8 cellular contexts compared by ENCODE assay signal in genomic region chrX:48025561-48025960, GRCh38. TPM values are rescaled to one million over a fixed set of nuclear protein-coding genes. Genes with fewer than 3 reads are reported as not detected.
DNase-seq lines count a peak whose midpoint lies in the region; ATAC-seq and TF ChIP-seq lines count a peak whose summit lies in the region.

No MANE protein-coding gene starts in this region.

- H3K27me3 Mint-ChIP-seq in stimulated activated naive CD8-positive, alpha-beta T cell treated with anti-CD3 and anti-CD28 coated beads, Interleukin-15, Interleukin-2, amounts not matched to agents 100 ng/mL and 50 ng/mL, for 24 hours = no peaks in the 10 kb centered on the region

- TF ChIP-seq CTCF in GM12873 (IDR thresholded peaks at IDR 0.05; ENCODE audit: insufficient read depth, low read depth, low read length, missing control alignments) (peak; percentile 64), left lung (IDR thresholded peaks at IDR 0.05) (peak; percentile 54 to 69)

- peaks cover 24% of the 10 kb centered on the region for H3K4me1 Mint-ChIP-seq in stimulated activated naive CD8-positive, alpha-beta T cell treated with anti-CD3 and anti-CD28 coated beads, Interleukin-15, Interleukin-2, amounts not matched to agents 100 ng/mL and 50 ng/mL, for 24 hours (ENCODE audit: low read depth)

- in situ Hi-C loops in ACHN (cut with HindIII; ENCODE audit: low pct_ligation_motif_present, low pct_unique_long_range_greater_than_20kb, low sequenced_read_pairs) = no loop called here

- ATAC-seq in left lung (peak; percentile 72), HG03139 (IDR thresholded peaks at IDR 0.05; ENCODE audit: unreplicated experiment) (no peak)

- no peaks in the 10 kb centered on the region for H3K36me3 ChIP-seq in left lung

- H3K27ac ChIP-seq in left lung = no peak overlapping the region

- intact Hi-C loops in left lung (cut with DNase I) = loop anchor here in 1 of 2 donors (10.0 kb wide), 1 partner anchor 191 kb away; the partner anchor contains the start of gene ZNF81

- no peaks in the 10 kb centered on the region for H3K36me3 Mint-ChIP-seq in stimulated activated naive CD8-positive, alpha-beta T cell treated with anti-CD3 and anti-CD28 coated beads, Interleukin-15, Interleukin-2, amounts not matched to agents 100 ng/mL and 50 ng/mL, for 24 hours (ENCODE audit: low read depth)

- H3K27me3 ChIP-seq in left lung = no peaks in the 10 kb centered on the region

- no peaks in the 10 kb centered on the region for H3K9me3 ChIP-seq in left lung

- H3K9me3 Mint-ChIP-seq in stimulated activated naive CD8-positive, alpha-beta T cell treated with anti-CD3 and anti-CD28 coated beads, Interleukin-15, Interleukin-2, amounts not matched to agents 100 ng/mL and 50 ng/mL, for 24 hours = peaks cover 3% of the 10 kb centered on the region

- no peak overlapping the region for H3K4me3 Mint-ChIP-seq in stimulated activated naive CD8-positive, alpha-beta T cell treated with anti-CD3 and anti-CD28 coated beads, Interleukin-15, Interleukin-2, amounts not matched to agents 100 ng/mL and 50 ng/mL, for 24 hours

- H3K4me3 ChIP-seq in left lung = no peak overlapping the region

- no peaks in the 10 kb centered on the region for H3K4me1 ChIP-seq in left lung

- peak; percentile 43 for DNase-seq in ACHN
- peak; percentile 66 for DNase-seq in NCI-H1092 treated with DMSO at 0.1 percent for 48 hours (lab: John Stamatoyannopoulos, UW)
- peak; percentile 53 for DNase-seq in SKM-1 treated with dmso at 0.1 percent for 144 hours (lab: John Stamatoyannopoulos, UW; ENCODE audit: unreplicated experiment)
- peak; percentile 51 for DNase-seq in cerebellum (ENCODE audit: low spot score)
- DNase-seq in left lung = no peak

- peak overlapping the region; percentile 73 for H3K27ac Mint-ChIP-seq in stimulated activated naive CD8-positive, alpha-beta T cell treated with anti-CD3 and anti-CD28 coated beads, Interleukin-15, Interleukin-2, amounts not matched to agents 100 ng/mL and 50 ng/mL, for 24 hours

RNA-seq across cellular contexts. Expression of gene SPACA5, which starts 18.8 kb away (rescaled TPM):
- total RNA-seq in cerebellum = not detected
- not detected for total RNA-seq in left lung

RNA-seq across cellular contexts. Expression of gene ZNF182, which starts 21.8 kb away (rescaled TPM):
- total RNA-seq in cerebellum = 6.5 TPM
- total RNA-seq in left lung = 1 to 10 TPM; 5.1 to 5.9 TPM

RNA-seq across cellular contexts. Expression of gene ZNF630, which starts 45.9 kb away (rescaled TPM):
- total RNA-seq in cerebellum (5.5 TPM), left lung (1 to 10 TPM; 3.0 to 4.3 TPM)

Comparison
In these comparisons a context has a peak if more than half of its experiments do, and no peak if none do; other contexts are left out.
1. DNase-seq: peak in ACHN (single experiment), NCI-H1092 treated with DMSO at 0.1 percent for 48 hours (single experiment), SKM-1 treated with dmso at 0.1 percent for 144 hours (single experiment) and cerebellum (single experiment); none in left lung (0 of 2).